6 cellular contexts compared by ENCODE assay signal in the genomic region with DNA sequence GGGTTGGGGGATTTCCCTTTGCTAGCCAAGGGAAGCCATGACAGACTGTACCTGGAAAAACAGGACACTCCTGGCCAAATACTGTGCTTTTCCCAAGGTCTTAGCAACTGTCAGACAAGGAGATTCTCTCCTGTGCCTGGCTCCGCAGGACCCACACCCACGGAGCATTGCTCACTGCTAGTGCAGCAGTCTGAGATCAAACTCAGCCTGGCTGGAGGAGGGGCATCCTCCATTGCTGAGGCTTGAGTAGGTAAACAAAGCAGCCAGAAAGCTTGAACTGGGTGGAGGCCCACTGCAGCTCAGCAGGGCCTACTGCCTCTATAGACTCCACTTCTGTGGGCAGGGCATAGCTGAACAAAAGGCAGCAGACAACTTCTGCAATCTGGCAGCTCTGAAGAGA. TPM values are rescaled to one million over a fixed set of nuclear protein-coding genes. Genes with fewer than 3 reads are reported as not detected.
A peak's percentile ranks its signal among the peaks of the same experiment; 100 is the strongest.
DNase-seq lines count a peak whose midpoint lies in the region; FAIRE-seq and TF ChIP-seq lines count a peak whose summit lies in the region.
"Not testable (repeated sequence)": the region's sequence is repeated elsewhere in the genome, so short reads cannot be mapped to it uniquely, and the experiment has no call there.

No MANE protein-coding gene starts in this region.

- H3K4me1 ChIP-seq in HUES48 (ENCODE audit: control insufficient read depth, insufficient read depth, low read length); neuronal stem cell (ENCODE audit: control insufficient read depth in 2 of 2, insufficient read depth in 1 of 2, low read depth in 1 of 2, low read length in 2 of 2): not testable (repeated sequence)

- not testable (repeated sequence) for TF ChIP-seq CTCF in bronchial epithelial cell (IDR thresholded peaks at IDR 0.05; ENCODE audit: insufficient read depth, low read length, severe bottlenecking)

- WGBS in neuronal stem cell (ENCODE audit: extremely low coverage in 2 of 2, insufficient read length in 2 of 2, insufficient replicate concordance in 1 of 2), 2 donors, result no CpG with 5 or more reads among the region's 2 CpGs

- not testable (repeated sequence) for H2BK15ac ChIP-seq in neuronal stem cell (ENCODE audit: low read length)

- H3K4ac ChIP-seq in neuronal stem cell (ENCODE audit: low read length), result not testable (repeated sequence)

- not testable (repeated sequence) for H3K27me3 ChIP-seq in HUES48 (ENCODE audit: control insufficient read depth, insufficient read depth, low read length); bronchial epithelial cell (ENCODE audit: control insufficient read depth, insufficient read depth, low read length); neuronal stem cell (ENCODE audit: control insufficient read depth in 3 of 3, insufficient read depth in 3 of 3, low read depth in 1 of 3, low read length in 3 of 3)

- intact Hi-C loops in activated CD4-positive, alpha-beta T cell treated with anti-CD3 and anti-CD28 coated beads, Interleukin-2, amount 10 ng/mL, durations not matched to agents 24 days and 14 days (cut with micrococcal nuclease), result not testable (repeated sequence)

- not testable (repeated sequence) for H3K4me3 Mint-ChIP-seq in activated CD4-positive, alpha-beta T cell treated with anti-CD3 and anti-CD28 coated beads, Interleukin-2, amount 10 ng/mL, durations not matched to agents 24 days and 14 days

- FAIRE-seq in bronchial epithelial cell (lab: Jason Lieb, UNC), result not testable (repeated sequence)

- H4K8ac ChIP-seq in neuronal stem cell (ENCODE audit: low read depth, low read length), result not testable (repeated sequence)

- H3K27ac ChIP-seq in HUES48 (ENCODE audit: low read depth, low read length), result peak overlapping the region; percentile 72
- H3K27ac ChIP-seq in neuronal stem cell (replicated peaks; ENCODE audit: low read length), result not testable (repeated sequence)

- not testable (repeated sequence) for H3K36me3 Mint-ChIP-seq in activated CD4-positive, alpha-beta T cell treated with anti-CD3 and anti-CD28 coated beads, Interleukin-2, amount 10 ng/mL, durations not matched to agents 24 days and 14 days (ENCODE audit: low read depth)

- not testable (repeated sequence) for H3K4me1 Mint-ChIP-seq in activated CD4-positive, alpha-beta T cell treated with anti-CD3 and anti-CD28 coated beads, Interleukin-2, amount 10 ng/mL, durations not matched to agents 24 days and 14 days

- H3K14ac ChIP-seq in neuronal stem cell (ENCODE audit: low read length), result not testable (repeated sequence)

- H2BK5ac ChIP-seq in neuronal stem cell (ENCODE audit: low read length), result not testable (repeated sequence)

- H3K23ac ChIP-seq in neuronal stem cell (ENCODE audit: low read depth, low read length, poor library complexity), result not testable (repeated sequence)

- H2BK12ac ChIP-seq in neuronal stem cell (ENCODE audit: low read length), result not testable (repeated sequence)

- H3K18ac ChIP-seq in neuronal stem cell (ENCODE audit: low read length), result not testable (repeated sequence)

- not testable (repeated sequence) for H3K4me2 ChIP-seq in neuronal stem cell (ENCODE audit: insufficient read depth, low read length, poor library complexity, severe bottlenecking)

- H3K27ac Mint-ChIP-seq in activated CD4-positive, alpha-beta T cell treated with anti-CD3 and anti-CD28 coated beads, Interleukin-2, amount 10 ng/mL, durations not matched to agents 24 days and 14 days, result not testable (repeated sequence)

- not testable (repeated sequence) for H3K36me3 ChIP-seq in HUES48 (ENCODE audit: control insufficient read depth, insufficient read depth, low read length); bronchial epithelial cell (ENCODE audit: control insufficient read depth, insufficient read depth, low read length); neuronal stem cell (replicated peaks in 1 of 2; ENCODE audit: control insufficient read depth in 2 of 2, insufficient read depth in 2 of 2, low read length in 2 of 2)

- DNase-seq in NCI-H69 (lab: John Stamatoyannopoulos, UW) (peak; percentile 32), bronchial epithelial cell (ENCODE audit: low read depth) (peak; percentile 46), iris pigment epithelial cell (ENCODE audit: low read depth) (peak; percentile 33)
- peak; percentile 54 for DNase-seq in activated CD4-positive, alpha-beta T cell treated with anti-CD3 and anti-CD28 coated beads, Interleukin-2, amount 10 ng/mL, durations not matched to agents 24 days and 14 days
- not testable (repeated sequence) for DNase-seq in neuronal stem cell (ENCODE audit: low spot score)

- H2AK5ac ChIP-seq in neuronal stem cell (ENCODE audit: low read depth, low read length), result not testable (repeated sequence)

- not testable (repeated sequence) for H3K4me3 ChIP-seq in HUES48 (ENCODE audit: low read depth, low read length); bronchial epithelial cell (ENCODE audit: low read depth, low read length); neuronal stem cell (ENCODE audit: low read length in 2 of 2)

- not testable (repeated sequence) for H3K79me1 ChIP-seq in neuronal stem cell (ENCODE audit: low read depth, low read length)

- H3K9me3 ChIP-seq in HUES48 (ENCODE audit: control insufficient read depth, insufficient read depth, low read length) (peaks cover 13% of the 10 kb centered on the region), neuronal stem cell (replicated peaks in 1 of 2; ENCODE audit: control insufficient read depth in 2 of 2, insufficient read depth in 1 of 2, low read depth in 1 of 2, low read length in 2 of 2) (peaks cover 2 to 14% of the 10 kb centered on the region in 2 donors)

- H4K91ac ChIP-seq in neuronal stem cell (ENCODE audit: low read depth, low read length, poor library complexity), result not testable (repeated sequence)

- peak overlapping the region; percentile 80 for H2AFZ ChIP-seq in neuronal stem cell (ENCODE audit: low read length)

- H3K9me3 Mint-ChIP-seq in activated CD4-positive, alpha-beta T cell treated with anti-CD3 and anti-CD28 coated beads, Interleukin-2, amount 10 ng/mL, durations not matched to agents 24 days and 14 days, result not testable (repeated sequence)

- not testable (repeated sequence) for H2BK120ac ChIP-seq in neuronal stem cell (ENCODE audit: low read depth, low read length)

- H3K9ac ChIP-seq in HUES48 (ENCODE audit: low read depth, low read length); neuronal stem cell (ENCODE audit: low read depth, low read length, poor library complexity): not testable (repeated sequence)

- not testable (repeated sequence) for H3K27me3 Mint-ChIP-seq in activated CD4-positive, alpha-beta T cell treated with anti-CD3 and anti-CD28 coated beads, Interleukin-2, amount 10 ng/mL, durations not matched to agents 24 days and 14 days

RNA-seq across cellular contexts. Expression of a gene that starts 10.9 kb away (rescaled TPM):
- 117 and 121 TPM in 2 replicates for total RNA-seq in activated CD4-positive, alpha-beta T cell treated with anti-CD3 and anti-CD28 coated beads, Interleukin-2, amount 10 ng/mL, durations not matched to agents 24 days and 14 days
- total RNA-seq in bronchial epithelial cell, result 41.1 and 42.5 TPM in 2 replicates
- polyA plus RNA-seq in neuronal stem cell (2013, experiment 1 of 2), result 46.7 TPM
- polyA plus RNA-seq in neuronal stem cell (2013, experiment 2 of 2), result 47.0 TPM
